Comparison of ENCODE assay signal across 8 cellular contexts in genomic region chr3:29282431-29283296, GRCh38. TPM values are rescaled to one million over a fixed set of nuclear protein-coding genes. Genes with fewer than 3 reads are reported as not detected.
DNase-seq lines count a peak whose midpoint lies in the region; ATAC-seq and TF ChIP-seq lines count a peak whose summit lies in the region.

No MANE protein-coding gene starts in this region.

- H3K27me3 Mint-ChIP-seq in brain, result peaks cover 4% of the 10 kb centered on the region

- H3K4me1 ChIP-seq in A673 (ENCODE audit: insufficient read depth, low read length, poor library complexity, severe bottlenecking), result peaks cover 36% of the 10 kb centered on the region
- peaks cover 61% of the 10 kb centered on the region for H3K4me1 ChIP-seq in HAP-1

- no peaks in the 10 kb centered on the region for H3K36me3 ChIP-seq in A673 (ENCODE audit: insufficient read depth, low read length, poor library complexity, severe bottlenecking)
- no peaks in the 10 kb centered on the region for H3K36me3 ChIP-seq in HAP-1 (replicated peaks)

- peak overlapping the region; percentile 53 for H3K27ac ChIP-seq in A673 (ENCODE audit: low read depth, low read length, poor library complexity, severe bottlenecking)

- BruUV-seq in A673 (replicated peaks; lab: Mats Ljungman, UMichigan), result no TSS peak

- TF ChIP-seq CTCF in A673 (conservative IDR thresholded peaks at IDR 0.05; ENCODE audit: low read depth, low read length) (no peak), brain (conservative IDR thresholded peaks at IDR 0.05) (no peak)

- in situ Hi-C loops in HAP-1 (cut with MboI; ENCODE audit: low sequenced_read_pairs), result no loop called here

- H3K9me3 ChIP-seq in A673 (ENCODE audit: low read depth, low read length, poor library complexity, severe bottlenecking), result no peaks in the 10 kb centered on the region
- H3K9me3 ChIP-seq in HAP-1, result no peaks in the 10 kb centered on the region

- peak overlapping the region in 3 of 5 experiments; percentile 95 to 97 (median 95) for H3K27ac Mint-ChIP-seq in brain

- H3K9me3 Mint-ChIP-seq in brain, result no peaks in the 10 kb centered on the region

- H3K4me3 ChIP-seq in A673 (ENCODE audit: low read depth, low read length, poor library complexity, severe bottlenecking) (peak overlapping the region; percentile 59), HAP-1 (peak overlapping the region; percentile 41)

- DNase-seq in A673 (ENCODE audit: low spot score) (peak; percentile 36), HAP-1 (ENCODE audit: low spot score in 2 of 2) (peak; percentile 44 to 45), lung microvascular endothelial cell (ENCODE audit: low read depth in 2 of 2) (peak; percentile 73 to 77), left colon (no peak), KG1 (lab: John Stamatoyannopoulos, UW) (no peak)

- no peaks in the 10 kb centered on the region for H3K36me3 Mint-ChIP-seq in brain

- peaks cover 85% of the 10 kb centered on the region for H3K4me1 Mint-ChIP-seq in brain

- POLR2A ChIA-PET in A673 (lab: Charles Lee; ENCODE audit: low non-redundant PET), result no interaction called here

- intact Hi-C loops in A673 (cut with micrococcal nuclease; ENCODE audit: unreplicated experiment), result loop anchor here (5.0 to 10.0 kb wide), 5 partner anchors 55 to 752 kb away; no protein-coding TSS in a partner anchor
- intact Hi-C loops in left colon (cut with DNase I, micrococcal nuclease), result loop anchor here in 1 of 2 donors (10.0 kb wide), 1 partner anchor 412 kb away; no protein-coding TSS in a partner anchor

- H3K4me3 Mint-ChIP-seq in brain, result peak overlapping the region; percentile 81 to 97 (median 91)

- ATAC-seq in GM21619 (IDR thresholded peaks at IDR 0.05; ENCODE audit: unreplicated experiment) (no peak), left colon (no peak), GM21528 (IDR thresholded peaks at IDR 0.05; ENCODE audit: low FRiP score, unreplicated experiment) (no peak)

- H3K27me3 ChIP-seq in A673 (replicated peaks; ENCODE audit: insufficient read depth, low read depth, low read length, poor library complexity) (no peaks in the 10 kb centered on the region), HAP-1 (ENCODE audit: low read depth) (no peaks in the 10 kb centered on the region)

- CTCF ChIA-PET in A673 (lab: Charles Lee), result no interaction called here

RNA-seq across cellular contexts. Expression of gene RBMS3, which starts 1.8 kb away (rescaled TPM):
- total RNA-seq in A673 (2021) (5.9 and 7.9 TPM in 2 replicates), lung microvascular endothelial cell (22.6 and 24.2 TPM in 2 replicates), left colon (10 to 100 TPM in 1 of 2 donors, 1 to 10 TPM in 1; 7.1 to 11.5 TPM)
- polyA plus RNA-seq in brain (ENCODE audit: insufficient read depth, low read depth, low replicate concordance), result 2.4 TPM

Comparison
In these comparisons a context has a peak if more than half of its experiments do, and no peak if none do; other contexts are left out.
1. DNase-seq: peak in A673 (single experiment), HAP-1 (2 of 2) and lung microvascular endothelial cell (2 of 2); none in left colon (0 of 2) and KG1 (single experiment).